Comparison of ENCODE assay signal across 8 cellular contexts in the genomic region with DNA sequence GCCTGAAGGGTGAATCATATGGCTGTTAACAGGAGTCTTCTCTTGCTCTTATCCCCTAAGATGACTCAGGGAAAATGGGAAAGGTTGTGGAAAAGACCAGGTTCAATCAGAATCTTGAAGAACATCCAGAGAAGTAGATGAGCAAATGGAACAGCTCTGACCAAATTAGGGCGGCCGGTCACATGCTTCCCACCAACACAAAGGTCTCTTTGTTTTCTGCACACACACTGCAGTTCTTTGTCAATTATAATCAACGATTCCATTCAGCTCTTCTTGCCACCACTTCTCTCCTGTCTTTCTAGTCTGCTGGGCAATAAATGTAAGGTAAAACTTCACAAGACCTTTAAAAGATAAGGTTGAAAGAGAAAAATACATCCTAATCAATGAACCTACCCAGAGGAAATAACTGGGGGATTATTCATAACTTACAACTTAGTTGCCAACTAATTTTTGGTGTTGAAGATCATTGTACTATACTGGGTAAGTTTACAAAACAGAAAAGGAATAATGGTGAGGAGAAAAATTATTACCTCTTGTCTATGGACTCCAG.
DNase-seq lines count a peak whose midpoint lies in the region; ATAC-seq and TF ChIP-seq lines count a peak whose summit lies in the region.

No MANE protein-coding gene starts in this region.

- no peaks in the 10 kb centered on the region for H3K79me2 ChIP-seq in mammary epithelial cell (ENCODE audit: insufficient read depth, low read length)
- no peaks in the 10 kb centered on the region for H3K79me2 ChIP-seq in smooth muscle cell (ENCODE audit: low read depth)
- H3K79me2 ChIP-seq in SK-N-SH (ENCODE audit: insufficient read depth) = no peaks in the 10 kb centered on the region

- in situ Hi-C loops in mammary epithelial cell (cut with MboI; ENCODE audit: low sequenced_read_pairs in 2 of 2) = no loop called here

- H3K36me3 ChIP-seq in mammary epithelial cell (ENCODE audit: insufficient read depth, low read length) (no peaks in the 10 kb centered on the region), smooth muscle cell (ENCODE audit: low read depth) (no peaks in the 10 kb centered on the region), SK-N-SH (replicated peaks in 1 of 2; ENCODE audit: control insufficient read depth in 1 of 2, insufficient read depth in 2 of 2, low read length in 1 of 2) (no peaks in the 10 kb centered on the region)

- dilution Hi-C loops in mammary epithelial cell (cut with HindIII; ENCODE audit: low sequenced_read_pairs) = no loop called here

- POLR2A ChIA-PET in SK-N-SH (lab: Yijun Ruan, JAX) = no interaction called here

- peaks cover 32% of the 10 kb centered on the region for H3K4me1 ChIP-seq in mammary epithelial cell (ENCODE audit: insufficient read depth, low read length)
- H3K4me1 ChIP-seq in smooth muscle cell (ENCODE audit: low read depth) = peaks cover 21% of the 10 kb centered on the region
- H3K4me1 ChIP-seq in SK-N-SH (ENCODE audit: control insufficient read depth in 1 of 2, insufficient read depth in 2 of 2, low read depth in 1 of 2, low read length in 1 of 2) = no peaks in the 10 kb centered on the region

- no peaks in the 10 kb centered on the region for H3K9me3 ChIP-seq in mammary epithelial cell (replicated peaks; ENCODE audit: insufficient read depth, low read length)
- no peaks in the 10 kb centered on the region for H3K9me3 ChIP-seq in smooth muscle cell (replicated peaks; ENCODE audit: low read depth)
- no peaks in the 10 kb centered on the region for H3K9me3 ChIP-seq in SK-N-SH

- H2AFZ ChIP-seq in mammary epithelial cell (ENCODE audit: low read depth, low read length) (peak overlapping the region; percentile 61), smooth muscle cell (ENCODE audit: low read depth) (peak overlapping the region; percentile 47), SK-N-SH (ENCODE audit: low read depth) (no peak overlapping the region)

- WGBS in mammary epithelial cell (ENCODE audit: low coverage, missing lambda C conversion rate) = 0% methylated on average over 3 of the region's 3 CpGs
- 61% methylated on average over 3 of the region's 3 CpGs for WGBS in smooth muscle cell (ENCODE audit: low lambda C conversion rate)
- WGBS in SK-N-SH (ENCODE audit: low lambda C conversion rate) = 37% methylated on average over 3 of the region's 3 CpGs

- H4K20me1 ChIP-seq in mammary epithelial cell (ENCODE audit: insufficient read depth, low read length) (no peaks in the 10 kb centered on the region), smooth muscle cell (ENCODE audit: low read depth) (no peaks in the 10 kb centered on the region), SK-N-SH (ENCODE audit: insufficient read depth) (no peaks in the 10 kb centered on the region)

- DNase-seq in LoVo (ENCODE audit: low spot score) = peak; percentile 22
- DNase-seq in mammary epithelial cell = peak; percentile 88
- peak; percentile 86 for DNase-seq in inferior parietal cortex (ENCODE audit: extremely low spot score)
- DNase-seq in smooth muscle cell (lab: John Stamatoyannopoulos, UW; ENCODE audit: unreplicated experiment) = no peak
- no peak for DNase-seq in UCSD-AML1 (lab: John Stamatoyannopoulos, UW; ENCODE audit: unreplicated experiment)
- no peak for DNase-seq in activated CD4-positive, CD25-positive, alpha-beta regulatory T cell (lab: John Stamatoyannopoulos, UW)
- DNase-seq in SK-N-SH = no peak

- H3K9me2 ChIP-seq in SK-N-SH = no peaks in the 10 kb centered on the region

- H3K9ac ChIP-seq in mammary epithelial cell (ENCODE audit: insufficient read depth, low read length) = no peak overlapping the region
- H3K9ac ChIP-seq in smooth muscle cell (ENCODE audit: low read depth) = no peak overlapping the region
- H3K9ac ChIP-seq in SK-N-SH = no peak overlapping the region

- no peak for TF ChIP-seq RAD21 in SK-N-SH (IDR thresholded peaks at IDR 0.05; ENCODE audit: low read length)

- no peak for ATAC-seq in GM21717 (IDR thresholded peaks at IDR 0.05; ENCODE audit: unreplicated experiment)

- CTCF ChIA-PET in mammary epithelial cell (lab: Charles Lee; ENCODE audit: low non-redundant PET) (no interaction called here), SK-N-SH (lab: Yijun Ruan, JAX) (no interaction called here)

- TF ChIP-seq CTCF in mammary epithelial cell (conservative IDR thresholded peaks at IDR 0.05 in 1 of 2, IDR thresholded peaks at IDR 0.05 in 1 of 2; ENCODE audit: extremely low read depth in 1 of 2, insufficient read depth in 1 of 2, low read depth in 1 of 2, low read length in 2 of 2) (no peak), smooth muscle cell (IDR thresholded peaks at IDR 0.05; ENCODE audit: borderline replicate concordance, insufficient read depth, poor library complexity, severe bottlenecking) (no peak), SK-N-SH (IDR thresholded peaks at IDR 0.05) (no peak)

- H3K27me3 ChIP-seq in mammary epithelial cell (ENCODE audit: insufficient read depth, low read length) (no peaks in the 10 kb centered on the region), smooth muscle cell (ENCODE audit: low read depth) (no peaks in the 10 kb centered on the region), SK-N-SH (ENCODE audit: insufficient read depth) (no peaks in the 10 kb centered on the region)

- no TSS peak for BruUV-seq in mammary epithelial cell (replicated peaks; lab: Mats Ljungman, UMichigan)

- TF ChIP-seq EP300 in SK-N-SH (IDR thresholded peaks at IDR 0.05; ENCODE audit: borderline replicate concordance in 1 of 2, low read depth in 1 of 2, low read length in 1 of 2) = no peak

- H3F3A ChIP-seq in smooth muscle cell (ENCODE audit: low read depth) (peaks cover 3% of the 10 kb centered on the region), SK-N-SH (replicated peaks; ENCODE audit: insufficient read depth) (no peaks in the 10 kb centered on the region)

- H3K4me3 ChIP-seq in mammary epithelial cell (replicated peaks in 1 of 3; ENCODE audit: insufficient read depth in 1 of 3, low read depth in 2 of 3, low read length in 3 of 3) (no peak overlapping the region), smooth muscle cell (no peak overlapping the region), SK-N-SH (ENCODE audit: low read depth in 2 of 2, low read length in 1 of 2) (no peak overlapping the region)

- intact Hi-C loops in mammary epithelial cell (cut with micrococcal nuclease) = no loop called here

- H3K27ac ChIP-seq in mammary epithelial cell (ENCODE audit: insufficient read depth, low read depth, low read length) (peak overlapping the region; percentile 70), smooth muscle cell (ENCODE audit: low read depth) (peak overlapping the region; percentile 10), SK-N-SH (ENCODE audit: low read depth in 2 of 2, low read length in 1 of 2) (no peak overlapping the region)

- H3K4me2 ChIP-seq in mammary epithelial cell (ENCODE audit: insufficient read depth, low read depth, low read length) (peak overlapping the region; percentile 38), smooth muscle cell (no peak overlapping the region), SK-N-SH (no peak overlapping the region)

TF ChIP-seq in SK-N-SH, 30 proteins besides CTCF, POLR2A, EP300 and RAD21:
- TF ChIP-seq, protein P1, sequence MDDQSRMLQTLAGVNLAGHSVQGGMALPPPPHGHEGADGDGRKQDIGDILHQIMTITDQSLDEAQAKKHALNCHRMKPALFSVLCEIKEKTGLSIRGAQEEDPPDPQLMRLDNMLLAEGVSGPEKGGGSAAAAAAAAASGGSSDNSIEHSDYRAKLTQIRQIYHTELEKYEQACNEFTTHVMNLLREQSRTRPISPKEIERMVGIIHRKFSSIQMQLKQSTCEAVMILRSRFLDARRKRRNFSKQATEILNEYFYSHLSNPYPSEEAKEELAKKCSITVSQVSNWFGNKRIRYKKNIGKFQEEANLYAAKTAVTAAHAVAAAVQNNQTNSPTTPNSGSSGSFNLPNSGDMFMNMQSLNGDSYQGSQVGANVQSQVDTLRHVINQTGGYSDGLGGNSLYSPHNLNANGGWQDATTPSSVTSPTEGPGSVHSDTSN (IDR thresholded peaks at IDR 0.05) = no peak
- TF ChIP-seq GABPA (IDR thresholded peaks at IDR 0.05; ENCODE audit: low read depth) (no peak), TAF1 (IDR thresholded peaks at IDR 0.05; ENCODE audit: borderline replicate concordance, low read depth, low read length) (no peak), JUND (IDR thresholded peaks at IDR 0.05) (no peak), EZH2phosphoT487 (IDR thresholded peaks at IDR 0.05; ENCODE audit: borderline replicate concordance, low read depth) (no peak), MEF2A (IDR thresholded peaks at IDR 0.05; ENCODE audit: borderline replicate concordance, low read depth) (no peak), NFIC (IDR thresholded peaks at IDR 0.05; ENCODE audit: borderline replicate concordance) (no peak), TEAD4 (IDR thresholded peaks at IDR 0.05; ENCODE audit: borderline replicate concordance, insufficient read depth) (no peak), RXRA (IDR thresholded peaks at IDR 0.05; ENCODE audit: borderline replicate concordance, low read depth) (no peak), YY1 (IDR thresholded peaks at IDR 0.05; ENCODE audit: low read depth) (no peak)
- TF ChIP-seq, protein P2, sequence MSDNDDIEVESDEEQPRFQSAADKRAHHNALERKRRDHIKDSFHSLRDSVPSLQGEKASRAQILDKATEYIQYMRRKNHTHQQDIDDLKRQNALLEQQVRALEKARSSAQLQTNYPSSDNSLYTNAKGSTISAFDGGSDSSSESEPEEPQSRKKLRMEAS (IDR thresholded peaks at IDR 0.05; ENCODE audit: low read depth) = no peak
TF ChIP-seq in SK-N-SH: peak in this region for 0.

Comparison
In these comparisons a context has a peak if more than half of its experiments do, and no peak if none do; other contexts are left out.
1. DNase-seq: peak in LoVo (single experiment), mammary epithelial cell (single experiment) and inferior parietal cortex (single experiment); none in smooth muscle cell (single experiment), UCSD-AML1 (single experiment), activated CD4-positive, CD25-positive, alpha-beta regulatory T cell (0 of 4) and SK-N-SH (single experiment).
2. H3K27ac ChIP-seq: peak in mammary epithelial cell (single experiment) and smooth muscle cell (single experiment); none in SK-N-SH (0 of 2).